Comparison of ENCODE assay signal across 9 cellular contexts in genomic region chr5:197031-197430, GRCh38. TPM values are rescaled to one million over a fixed set of nuclear protein-coding genes. Genes with fewer than 3 reads are reported as not detected.
"Had no signal": no experiment of that assay in that cellular context is flagged by ENCODE, and none has a peak within 500 bp of the region (broad histone marks: within the 10 kb centered on the region; RNA-seq: fewer than 3 reads in every experiment).

No MANE protein-coding gene starts in this region.

RNA-seq across cellular contexts. Expression of gene LRRC14B, which starts 5.7 kb away (rescaled TPM):
- total RNA-seq: activated naive CD4-positive, alpha-beta T cell treated with anti-CD3 and anti-CD28 coated beads for 36 hours; activated T-helper 17 cell treated with anti-CD3 and anti-CD28 coated beads, Interleukin-2, amount 50 U/mL, for 72 hours; body of pancreas; fibroblast of lung; glomerular endothelial cell; kidney; upper lobe of left lung had no signal
- polyA plus RNA-seq: fibroblast of lung, liver, neural cell had no signal
